ENCODE assay signal across 23 cellular contexts in genomic region chr5:72379936-72380335, GRCh38. TPM values are rescaled to one million over a fixed set of nuclear protein-coding genes. Genes with fewer than 3 reads are reported as not detected.
DNase-seq lines count a peak whose midpoint lies in the region; ATAC-seq and TF ChIP-seq lines count a peak whose summit lies in the region.
"Had no signal": no experiment of that assay in that cellular context is flagged by ENCODE, and none has a peak within 500 bp of the region (broad histone marks: within the 10 kb centered on the region; RNA-seq: fewer than 3 reads in every experiment).

No MANE protein-coding gene starts in this region.

- no peak overlapping the region for H3K4me3 ChIP-seq in MM.1S (ENCODE audit: low read length)
- H3K4me3 ChIP-seq: esophagus muscularis mucosa, GM23338, skin epidermis had no signal

- H3K4me1 ChIP-seq in MM.1S (ENCODE audit: low read length): no peaks in the 10 kb centered on the region

- H3K9me3 ChIP-seq in MM.1S (replicated peaks; ENCODE audit: insufficient read depth, low read length): no peaks in the 10 kb centered on the region
- H3K9me3 ChIP-seq: esophagus muscularis mucosa, neutrophil had no signal

- no peak for TF ChIP-seq CTCF in MM.1S (IDR thresholded peaks at IDR 0.05; ENCODE audit: low read length)

- H3K9ac ChIP-seq in MM.1S (ENCODE audit: low read length): no peak overlapping the region

- ATAC-seq in GM18511 (IDR thresholded peaks at IDR 0.05; ENCODE audit: unreplicated experiment): no peak
- ATAC-seq: GM23338, T-cell had no signal

- H3K36me3 ChIP-seq in MM.1S (replicated peaks; ENCODE audit: insufficient read depth, low read length): no peaks in the 10 kb centered on the region
- H3K36me3 ChIP-seq: esophagus muscularis mucosa, neutrophil had no signal

- H3K27ac ChIP-seq in epithelial cell of prostate: peak overlapping the region; percentile 28
- no peak overlapping the region for H3K27ac ChIP-seq in MM.1S (ENCODE audit: low read length)
- H3K27ac ChIP-seq: neutrophil, VCaP had no signal

- H3K27me3 ChIP-seq in MM.1S (replicated peaks; ENCODE audit: insufficient read depth, low read length): no peaks in the 10 kb centered on the region
- H3K27me3 ChIP-seq: esophagus muscularis mucosa, neutrophil had no signal

- H4K20me1 ChIP-seq in MM.1S (ENCODE audit: insufficient read depth, low read length): no peaks in the 10 kb centered on the region

- H3F3A ChIP-seq in MM.1S (ENCODE audit: insufficient read depth, low read length): no peaks in the 10 kb centered on the region

- H3K4me2 ChIP-seq in MM.1S (ENCODE audit: low read depth, low read length): no peak overlapping the region
- H3K4me2 ChIP-seq: GM23338 had no signal

- no peak overlapping the region for H2AFZ ChIP-seq in MM.1S (ENCODE audit: low read length)

- DNase-seq in EL (peak; percentile 84), T1000 (lab: John Stamatoyannopoulos, UW) (peak; percentile 14), epithelial cell of prostate (ENCODE audit: low read depth, low spot score) (peak; percentile 27), pulmonary artery endothelial cell (ENCODE audit: low read depth, low spot score) (peak; percentile 17), MM.1S (no peak), NCI-H774 (lab: John Stamatoyannopoulos, UW) (no peak)
- no peak for DNase-seq in activated CD4-positive, alpha-beta T cell treated with anti-CD3 and anti-CD28 coated beads for 1 hour
- DNase-seq: activated CD4-positive, alpha-beta T cell treated with anti-CD3 and anti-CD28 coated beads, Interleukin-2, amount 50 U/mL, for 48 hours; activated naive CD4-positive, alpha-beta T cell treated with anti-CD3 and anti-CD28 coated beads, Interleukin-2, amount 50 U/mL, for 16 hours; activated T-cell treated with anti-CD3 and anti-CD28 coated beads, Interleukin-2, amount 50 U/mL, for 24 hours; kidney glomerular epithelial cell; midbrain; NCI-H1092; RPMI8226; stimulated activated CD4-positive, alpha-beta T cell treated with anti-CD3 and anti-CD28 coated beads, Interleukin-4, amount 100 ng/mL, for 24 hours; stimulated activated CD8-positive, alpha-beta memory T cell treated with anti-CD3 and anti-CD28 coated beads, Interleukin-4, amount 100 ng/mL, for 48 hours; T-cell had no signal

- no peaks in the 10 kb centered on the region for H3K9me2 ChIP-seq in MM.1S (replicated peaks; ENCODE audit: insufficient read depth, low read length)

- no peaks in the 10 kb centered on the region for H3K79me2 ChIP-seq in MM.1S (ENCODE audit: low read length)

RNA-seq across cellular contexts. Expression of gene PTCD2, which starts 59.8 kb away (rescaled TPM):
- total RNA-seq in pulmonary artery endothelial cell: 5.9 and 7.3 TPM in 2 replicates

RNA-seq across cellular contexts. Expression of gene MRPS27, which starts 59.9 kb away (rescaled TPM):
- 96.2 and 108 TPM in 2 replicates for total RNA-seq in pulmonary artery endothelial cell

Comparison
In these comparisons a context has a peak if more than half of its experiments do, and no peak if none do; other contexts are left out.
1. DNase-seq: peak in EL (single experiment), T1000 (single experiment), epithelial cell of prostate (single experiment) and pulmonary artery endothelial cell (single experiment); none in activated CD4-positive, alpha-beta T cell treated with anti-CD3 and anti-CD28 coated beads for 1 hour (single experiment), MM.1S (single experiment) and NCI-H774 (single experiment).